ENCODE assay signal across 11 cellular contexts in genomic region chr18:9184998-9185613, GRCh38. TPM values are rescaled to one million over a fixed set of nuclear protein-coding genes. Genes with fewer than 3 reads are reported as not detected.
A peak's percentile ranks its signal among the peaks of the same experiment; 100 is the strongest.
DNase-seq lines count a peak whose midpoint lies in the region; ATAC-seq, FAIRE-seq and TF ChIP-seq lines count a peak whose summit lies in the region.
"Had no signal": no experiment of that assay in that cellular context is flagged by ENCODE, and none has a peak within 500 bp of the region (broad histone marks: within the 10 kb centered on the region; RNA-seq: fewer than 3 reads in every experiment).

No MANE protein-coding gene starts in this region.

- no peak for TF ChIP-seq CTCF in MM.1S (IDR thresholded peaks at IDR 0.05; ENCODE audit: low read length)
- no peak for TF ChIP-seq CTCF in gastrocnemius medialis (IDR thresholded peaks at IDR 0.05 in 4 of 5, conservative IDR thresholded peaks at IDR 0.05 in 1 of 5)
- no peak for TF ChIP-seq CTCF in kidney (IDR thresholded peaks at IDR 0.05; ENCODE audit: borderline replicate concordance, extremely low read depth, insufficient read depth)

- no peak overlapping the region for H3K4me2 ChIP-seq in MM.1S (ENCODE audit: low read depth, low read length)

- peak; percentile 53 for ATAC-seq in activated CD8-positive, alpha-beta memory T cell treated with anti-CD3 and anti-CD28 coated beads, Interleukin-2, amount 10 ng/mL, durations not matched to agents 7 days and 5 days
- ATAC-seq in gastrocnemius medialis, result no peak
- ATAC-seq: sciatic nerve had no signal

- no peak overlapping the region for H3K9ac ChIP-seq in MM.1S (ENCODE audit: low read length)
- no peak overlapping the region for H3K9ac ChIP-seq in endocrine pancreas (ENCODE audit: control insufficient read depth, insufficient read depth, low read length)
- H3K9ac ChIP-seq in kidney (ENCODE audit: low read length in 2 of 2), result no peak overlapping the region

- intact Hi-C loops in gastrocnemius medialis (cut with DNase I; ENCODE audit: low total_unique reads), result no loop called here
- intact Hi-C loops in kidney (cut with DNase I), result no loop called here

- H3K27ac ChIP-seq in MM.1S (ENCODE audit: low read length) (peak overlapping the region; percentile 6; the same call in 1 of the 2 replicates), gastrocnemius medialis (peak overlapping the region; percentile 3 to 44 (median 24)), kidney (ENCODE audit: low read depth in 2 of 2, low read length in 2 of 2) (peak overlapping the region in 1 of 2 donors; percentile 41)

- H3K4me3 Mint-ChIP-seq in activated CD8-positive, alpha-beta memory T cell treated with anti-CD3 and anti-CD28 coated beads, Interleukin-2, amount 10 ng/mL, durations not matched to agents 7 days and 5 days, result peak overlapping the region; percentile 71

- H3K4me1 ChIP-seq in MM.1S (ENCODE audit: low read length) (peaks cover 36% of the 10 kb centered on the region), endocrine pancreas (ENCODE audit: control insufficient read depth, insufficient read depth, low read length) (peaks cover 9% of the 10 kb centered on the region), gastrocnemius medialis (peaks cover 4 to 16% of the 10 kb centered on the region in 2 donors), HAP-1 (0 out of 2 replicates have a peak, but pooled peaks cover 3% of the 10 kb centered on the region), kidney (ENCODE audit: control insufficient read depth in 1 of 2, insufficient read depth in 1 of 2, low read depth in 1 of 2, low read length in 2 of 2) (peaks cover 2 to 13% of the 10 kb centered on the region in 2 donors)

- no peak for FAIRE-seq in kidney (lab: Jason Lieb, UNC)

- H3K4me3 ChIP-seq in MM.1S (ENCODE audit: low read length) (no peak overlapping the region), endocrine pancreas (ENCODE audit: control insufficient read depth, insufficient read depth, low read length) (peak overlapping the region; percentile 46), gastrocnemius medialis (peak overlapping the region in 1 of 4 donors; percentile 13), HAP-1 (no peak overlapping the region), kidney (ENCODE audit: low read length in 2 of 2) (peak overlapping the region in 1 of 2 donors; percentile 36)

- H3K79me2 ChIP-seq in MM.1S (ENCODE audit: low read length), result peaks cover 100% of the 10 kb centered on the region

- H3F3A ChIP-seq in MM.1S (ENCODE audit: insufficient read depth, low read length), result peaks cover 59% of the 10 kb centered on the region

- H3K27me3 Mint-ChIP-seq in activated CD8-positive, alpha-beta memory T cell treated with anti-CD3 and anti-CD28 coated beads, Interleukin-2, amount 10 ng/mL, durations not matched to agents 7 days and 5 days, result no peaks in the 10 kb centered on the region

- peaks cover 58% of the 10 kb centered on the region for H3K36me3 Mint-ChIP-seq in activated CD8-positive, alpha-beta memory T cell treated with anti-CD3 and anti-CD28 coated beads, Interleukin-2, amount 10 ng/mL, durations not matched to agents 7 days and 5 days

- no peaks in the 10 kb centered on the region for H3K9me2 ChIP-seq in MM.1S (replicated peaks; ENCODE audit: insufficient read depth, low read length)

- no peak overlapping the region for H2AFZ ChIP-seq in MM.1S (ENCODE audit: low read length)

- in situ Hi-C loops in gastrocnemius medialis (cut with MboI; ENCODE audit: low sequenced_read_pairs in 4 of 4) (loop anchor here in 1 of 4 donors (25.0 kb wide), 1 partner anchor 327 kb away; no protein-coding TSS in a partner anchor), HAP-1 (cut with MboI; ENCODE audit: low sequenced_read_pairs) (no loop called here)

- H3K9me3 ChIP-seq in MM.1S (replicated peaks; ENCODE audit: insufficient read depth, low read length) (no peaks in the 10 kb centered on the region), endocrine pancreas (ENCODE audit: control insufficient read depth, low read length) (no peaks in the 10 kb centered on the region), gastrocnemius medialis (no peaks in the 10 kb centered on the region), HAP-1 (no peaks in the 10 kb centered on the region), kidney (ENCODE audit: control insufficient read depth in 1 of 2, low read length in 2 of 2) (no peaks in the 10 kb centered on the region)

- H3K36me3 ChIP-seq in MM.1S (replicated peaks; ENCODE audit: insufficient read depth, low read length) (peaks cover 28% of the 10 kb centered on the region; the same call in 1 of the 2 replicates), endocrine pancreas (ENCODE audit: control insufficient read depth, insufficient read depth, low read length) (peaks cover 8% of the 10 kb centered on the region), gastrocnemius medialis (peaks cover 0 to 21% of the 10 kb centered on the region in 2 donors), HAP-1 (replicated peaks) (no peaks in the 10 kb centered on the region), kidney (ENCODE audit: control insufficient read depth in 1 of 2, insufficient read depth in 2 of 2, low read length in 2 of 2) (peaks cover 0 to 3% of the 10 kb centered on the region in 2 donors)

- H3K27me3 ChIP-seq in MM.1S (replicated peaks; ENCODE audit: insufficient read depth, low read length) (no peaks in the 10 kb centered on the region), endocrine pancreas (ENCODE audit: control insufficient read depth, insufficient read depth, low read length) (no peaks in the 10 kb centered on the region), gastrocnemius medialis (no peaks in the 10 kb centered on the region), HAP-1 (ENCODE audit: low read depth) (no peaks in the 10 kb centered on the region)

- H3K9me3 Mint-ChIP-seq in activated CD8-positive, alpha-beta memory T cell treated with anti-CD3 and anti-CD28 coated beads, Interleukin-2, amount 10 ng/mL, durations not matched to agents 7 days and 5 days (ENCODE audit: low read depth), result peaks cover 2% of the 10 kb centered on the region

- peaks cover 71% of the 10 kb centered on the region for H4K20me1 ChIP-seq in MM.1S (ENCODE audit: insufficient read depth, low read length)

- CTCF ChIA-PET in activated CD8-positive, alpha-beta memory T cell treated with anti-CD3 and anti-CD28 coated beads, Interleukin-2, amount 10 ng/mL, durations not matched to agents 7 days and 5 days (lab: Charles Lee), result interaction anchor here (1.2 kb wide), 1 partner anchor 20 kb away, joined by 3 read pairs; no protein-coding TSS in a partner anchor

- TF ChIP-seq POLR2A in gastrocnemius medialis (IDR thresholded peaks at IDR 0.05), result no peak

- peak overlapping the region; percentile 74 for H3K27ac Mint-ChIP-seq in activated CD8-positive, alpha-beta memory T cell treated with anti-CD3 and anti-CD28 coated beads, Interleukin-2, amount 10 ng/mL, durations not matched to agents 7 days and 5 days

- DNase-seq in activated CD8-positive, alpha-beta memory T cell treated with anti-CD3 and anti-CD28 coated beads, Interleukin-2, amount 10 ng/mL, durations not matched to agents 7 days and 5 days, result no peak
- DNase-seq in activated CD8-positive, alpha-beta memory T cell treated with anti-CD3 and anti-CD28 coated beads for 24 hours, result no peak
- DNase-seq in MM.1S (no peak), gastrocnemius medialis (no peak), SKM-1 (lab: John Stamatoyannopoulos, UW; ENCODE audit: unreplicated experiment) (no peak), HAP-1 (ENCODE audit: low spot score in 2 of 2) (no peak), kidney (no peak)
- DNase-seq: glutamatergic neuron, NCI-H526 had no signal

- peaks cover 28% of the 10 kb centered on the region for H3K4me1 Mint-ChIP-seq in activated CD8-positive, alpha-beta memory T cell treated with anti-CD3 and anti-CD28 coated beads, Interleukin-2, amount 10 ng/mL, durations not matched to agents 7 days and 5 days

RNA-seq across cellular contexts. Expression of gene ANKRD12, which starts 48.5 kb away (rescaled TPM):
- 10 to 100 TPM; 67.5 to 76.9 TPM for total RNA-seq in activated CD8-positive, alpha-beta memory T cell treated with anti-CD3 and anti-CD28 coated beads, Interleukin-2, amount 10 ng/mL, durations not matched to agents 7 days and 5 days
- 10 to 100 TPM; 26.9 to 40.1 (median 36.7) TPM for total RNA-seq in gastrocnemius medialis
- 81.8 TPM for total RNA-seq in kidney
- polyA plus RNA-seq in kidney (ENCODE audit: insufficient read depth, low read depth, low replicate concordance), result 3.9 TPM
